Comparison of ENCODE assay signal across 12 cellular contexts in genomic region chr15:80179025-80179759, GRCh38. TPM values are rescaled to one million over a fixed set of nuclear protein-coding genes. Genes with fewer than 3 reads are reported as not detected.
DNase-seq lines count a peak whose midpoint lies in the region; ATAC-seq and TF ChIP-seq lines count a peak whose summit lies in the region.
"Had no signal": no experiment of that assay in that cellular context is flagged by ENCODE, and none has a peak within 500 bp of the region (broad histone marks: within the 10 kb centered on the region; RNA-seq: fewer than 3 reads in every experiment).

No MANE protein-coding gene starts in this region.

- in situ Hi-C loops in GM13977 (cut with MboI; ENCODE audit: low pct_unique_long_range_greater_than_20kb, low sequenced_read_pairs, unreplicated experiment), result no loop called here

- BruUV-seq in Calu3 (replicated peaks; lab: Mats Ljungman, UMichigan), result no TSS peak

- H3K4me1 ChIP-seq in BE2C, result peaks cover 2% of the 10 kb centered on the region; the same call in 1 of the 2 replicates

- H3K27me3 Mint-ChIP-seq in Calu3 (ENCODE audit: unreplicated experiment), result no peaks in the 10 kb centered on the region
- no peaks in the 10 kb centered on the region for H3K27me3 Mint-ChIP-seq in progenitor cell of endocrine pancreas
- H3K27me3 Mint-ChIP-seq: activated CD8-positive, alpha-beta memory T cell treated with anti-CD3 and anti-CD28 coated beads, Interleukin-2, amount 10 ng/mL, durations not matched to agents 7 days and 5 days had no signal

- TF ChIP-seq CTCF in Calu3 (IDR thresholded peaks at IDR 0.05; ENCODE audit: unreplicated experiment) (no peak), epithelial cell of esophagus (IDR thresholded peaks at IDR 0.05; ENCODE audit: insufficient read depth, low read depth, low read length, missing control alignments) (no peak), progenitor cell of endocrine pancreas (IDR thresholded peaks at IDR 0.05; ENCODE audit: unreplicated experiment) (no peak), GM13977 (IDR thresholded peaks at IDR 0.05; ENCODE audit: extremely low read depth, insufficient read depth, missing control alignments) (no peak), BE2C (IDR thresholded peaks at IDR 0.05; ENCODE audit: low read depth, low read length) (no peak)

- CTCF ChIA-PET in Calu3 (lab: Charles Lee), result interaction anchor here (0.6 kb wide), 1 partner anchor 19 kb away, joined by 4 read pairs; no protein-coding TSS in a partner anchor

- intact Hi-C loops in Calu3 (cut with micrococcal nuclease; ENCODE audit: unreplicated experiment), result loop anchor here (5.0 to 10.0 kb wide), 3 partner anchors 284 to 834 kb away; partner anchors contain the start of gene MTHFS

- H3K4me1 Mint-ChIP-seq in Calu3 (ENCODE audit: low read depth, unreplicated experiment) (no peaks in the 10 kb centered on the region), progenitor cell of endocrine pancreas (ENCODE audit: low read depth) (no peaks in the 10 kb centered on the region)
- H3K4me1 Mint-ChIP-seq: activated CD8-positive, alpha-beta memory T cell treated with anti-CD3 and anti-CD28 coated beads, Interleukin-2, amount 10 ng/mL, durations not matched to agents 7 days and 5 days had no signal

- ATAC-seq in HG03457 (IDR thresholded peaks at IDR 0.05; ENCODE audit: unreplicated experiment), result no peak
- ATAC-seq: activated CD8-positive, alpha-beta memory T cell treated with anti-CD3 and anti-CD28 coated beads, Interleukin-2, amount 10 ng/mL, durations not matched to agents 7 days and 5 days had no signal

- H3K36me3 Mint-ChIP-seq in Calu3 (ENCODE audit: insufficient read depth, unreplicated experiment) (no peaks in the 10 kb centered on the region), progenitor cell of endocrine pancreas (ENCODE audit: insufficient read depth) (peaks cover 7% of the 10 kb centered on the region)

- H3K9me3 Mint-ChIP-seq in Calu3 (ENCODE audit: low read depth, unreplicated experiment) (no peaks in the 10 kb centered on the region), progenitor cell of endocrine pancreas (ENCODE audit: low read depth) (no peaks in the 10 kb centered on the region)

- peak; percentile 32 for DNase-seq in Calu3
- DNase-seq in NCI-H526 (lab: John Stamatoyannopoulos, UW), result peak; percentile 1 to 44
- peak; percentile 95 for DNase-seq in epithelial cell of esophagus (ENCODE audit: low read depth)
- DNase-seq in progenitor cell of endocrine pancreas (ENCODE audit: low spot score, unreplicated experiment), result no peak
- DNase-seq in globus pallidus (ENCODE audit: low spot score), result no peak
- no peak for DNase-seq in GM13977 (ENCODE audit: low spot score)
- no peak for DNase-seq in BE2C
- DNase-seq: activated CD8-positive, alpha-beta memory T cell treated with anti-CD3 and anti-CD28 coated beads, Interleukin-2, amount 10 ng/mL, durations not matched to agents 7 days and 5 days; GDM1; NCI-H1105 had no signal

- no peak overlapping the region for H3K4me3 ChIP-seq in epithelial cell of esophagus (ENCODE audit: low read length)
- H3K4me3 ChIP-seq in BE2C (ENCODE audit: low read depth, low read length), result no peak overlapping the region
- H3K4me3 ChIP-seq: tibial nerve had no signal

- H3K27me3 ChIP-seq in BE2C, result no peaks in the 10 kb centered on the region
- H3K27me3 ChIP-seq: tibial nerve had no signal

- H3K27ac Mint-ChIP-seq in Calu3 (ENCODE audit: unreplicated experiment) (no peak overlapping the region), progenitor cell of endocrine pancreas (peak overlapping the region; percentile 21)
- H3K27ac Mint-ChIP-seq: activated CD8-positive, alpha-beta memory T cell treated with anti-CD3 and anti-CD28 coated beads, Interleukin-2, amount 10 ng/mL, durations not matched to agents 7 days and 5 days had no signal

- no peaks in the 10 kb centered on the region for H3K9me3 ChIP-seq in BE2C
- H3K9me3 ChIP-seq: tibial nerve had no signal

- no peaks in the 10 kb centered on the region for H3K36me3 ChIP-seq in BE2C

- H3K4me3 Mint-ChIP-seq in Calu3 (ENCODE audit: low read depth, unreplicated experiment), result no peak overlapping the region
- no peak overlapping the region for H3K4me3 Mint-ChIP-seq in progenitor cell of endocrine pancreas (ENCODE audit: low read depth)
- H3K4me3 Mint-ChIP-seq: activated CD8-positive, alpha-beta memory T cell treated with anti-CD3 and anti-CD28 coated beads, Interleukin-2, amount 10 ng/mL, durations not matched to agents 7 days and 5 days had no signal

RNA-seq across cellular contexts. Expression of gene FAH, which starts 26.4 kb away (rescaled TPM):
- total RNA-seq in Calu3 (2022) (25.9 and 26.1 TPM in 2 replicates), progenitor cell of endocrine pancreas (18.2 and 18.4 TPM in 2 replicates)
- 7.1 TPM for polyA plus RNA-seq in BE2C (2012; ENCODE audit: insufficient read depth, insufficient read length, low read depth)

Comparison
In these comparisons a context has a peak if more than half of its experiments do, and no peak if none do; other contexts are left out.
1. DNase-seq: peak in Calu3 (single experiment), NCI-H526 (2 of 2) and epithelial cell of esophagus (single experiment); none in progenitor cell of endocrine pancreas (single experiment), globus pallidus (single experiment), GM13977 (single experiment) and BE2C (single experiment).